ENCODE assay signal across 8 cellular contexts in the genomic region with DNA sequence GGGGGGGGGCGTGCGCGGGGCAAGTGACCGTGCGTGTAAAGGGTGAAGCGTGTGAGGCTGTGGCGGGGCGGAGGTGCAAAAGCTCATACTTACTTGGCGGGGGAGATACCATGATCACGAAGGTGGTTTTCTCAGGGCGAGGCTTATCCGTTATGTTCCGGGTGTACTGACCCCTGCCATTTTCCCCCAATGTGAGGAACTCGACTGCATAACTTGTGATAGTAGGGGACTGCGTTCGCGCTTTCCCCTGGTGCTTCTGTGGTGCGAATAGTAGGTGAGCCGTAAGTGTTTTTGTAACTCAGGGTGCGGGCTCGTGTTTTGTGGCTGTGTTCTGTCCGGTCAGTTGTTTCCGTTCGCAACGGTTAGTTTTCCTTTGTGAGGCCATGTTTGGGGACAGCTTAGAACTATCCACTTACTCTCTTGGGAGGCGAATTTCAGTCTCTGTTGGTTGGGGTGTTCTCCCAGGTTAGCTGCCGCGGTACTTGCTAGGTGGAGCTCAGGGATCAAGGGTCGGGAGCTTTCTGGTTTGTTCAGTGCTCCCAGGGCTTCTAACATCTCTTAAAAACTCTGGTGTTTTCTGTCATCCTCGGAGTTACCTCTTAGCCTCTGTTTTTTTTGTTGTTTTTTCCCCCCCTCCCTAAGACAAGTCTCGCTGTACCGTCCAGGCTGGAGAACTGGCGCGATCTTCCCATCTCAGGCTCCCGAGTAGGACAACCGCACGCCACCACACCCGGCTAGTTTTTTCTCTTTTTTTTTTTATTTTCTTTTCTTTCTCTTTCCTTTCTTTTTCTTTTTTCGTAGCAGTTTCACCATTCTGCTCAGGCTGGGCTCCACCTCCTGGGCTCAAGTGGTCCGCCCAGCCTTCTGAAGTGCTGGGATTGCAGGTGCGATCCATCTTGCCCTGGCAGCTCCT. TPM values are rescaled to one million over a fixed set of nuclear protein-coding genes. Genes with fewer than 3 reads are reported as not detected.
A peak's percentile ranks its signal among the peaks of the same experiment; 100 is the strongest.
DNase-seq lines count a peak whose midpoint lies in the region; ATAC-seq and TF ChIP-seq lines count a peak whose summit lies in the region.
"Not testable (repeated sequence)": the region's sequence is repeated elsewhere in the genome, so short reads cannot be mapped to it uniquely, and the experiment has no call there.

No MANE protein-coding gene starts in this region.

- not testable (repeated sequence) for H3K36me3 ChIP-seq in tibial nerve

- WGBS in right cardiac atrium = 3% methylated on average over 39 of the region's 41 CpGs
- 4 to 6% methylated on average over 32 to 33 of the region's 41 CpGs for WGBS in tibial nerve, 2 donors

- H3K27ac ChIP-seq in right cardiac atrium (ENCODE audit: low read length) (peak overlapping the region; percentile 95), tibial nerve (peak overlapping the region in 3 of 4 donors; percentile 75 to 83 (median 80))

- DNase-seq in NCI-H187 treated with DMSO at 0.1 percent for 48 hours (lab: John Stamatoyannopoulos, UW) = peak; percentile 64
- DNase-seq in T-helper 22 cell (ENCODE audit: low read depth) = peak; percentile 74
- DNase-seq in astrocyte of the hippocampus (ENCODE audit: low read depth, low spot score) = peak; percentile 99
- peak; percentile 65 to 80 (median 80) for DNase-seq in right cardiac atrium
- DNase-seq in posterior vena cava (ENCODE audit: low spot score) = peak; percentile 92
- DNase-seq in tibial nerve (ENCODE audit: low spot score in 2 of 2) = peak; percentile 58 to 69

- TF ChIP-seq POLR2A in GM18505 (IDR thresholded peaks at IDR 0.05; ENCODE audit: borderline replicate concordance, extremely low read depth, insufficient read depth, insufficient read length) (peak; percentile 94), tibial nerve (IDR thresholded peaks at IDR 0.05) (peak; percentile 83 to 95)

- intact Hi-C loops in right cardiac atrium (cut with DNase I); posterior vena cava (cut with DNase I): not testable (repeated sequence)

- TF ChIP-seq CTCF in tibial nerve (IDR thresholded peaks at IDR 0.05) = peak in 1 of 5 experiments; percentile 20

- peak; percentile 84 for ATAC-seq in GM18505 (IDR thresholded peaks at IDR 0.05; ENCODE audit: unreplicated experiment)
- peak; percentile 93 for ATAC-seq in HG02884 (IDR thresholded peaks at IDR 0.05; ENCODE audit: unreplicated experiment)
- peak; percentile 95 to 98 for ATAC-seq in right cardiac atrium

- peak in 1 of 2 donors; percentile 94 for TF ChIP-seq EP300 in tibial nerve (IDR thresholded peaks at IDR 0.05)

- H3K9me3 ChIP-seq in right cardiac atrium (ENCODE audit: control insufficient read depth, low read length); tibial nerve: not testable (repeated sequence)

- not testable (repeated sequence) for H3K27me3 ChIP-seq in right cardiac atrium (ENCODE audit: control insufficient read depth, insufficient read depth); tibial nerve

- not testable (repeated sequence) for H3K4me1 ChIP-seq in right cardiac atrium (ENCODE audit: control insufficient read depth, insufficient read depth, low read length); tibial nerve

- peak overlapping the region; percentile 69 for H3K4me3 ChIP-seq in right cardiac atrium (ENCODE audit: low read length)
- peak overlapping the region; percentile 20 to 55 (median 44) for H3K4me3 ChIP-seq in tibial nerve

RNA-seq across cellular contexts. Expression of gene PPIAL4E, which starts 39.3 kb away (rescaled TPM):
- total RNA-seq in right cardiac atrium (not detected), posterior vena cava (not detected), tibial nerve (not detected)
- not detected for polyA plus RNA-seq in right cardiac atrium

RNA-seq across cellular contexts. Expression of gene NBPF15, which starts 48.7 kb away (rescaled TPM):
- total RNA-seq in right cardiac atrium = 10 to 100 TPM in 3 of 4 donors, 1 to 10 TPM in 1; 9.5 to 15.9 (median 13.5) TPM
- 9.8 TPM for polyA plus RNA-seq in right cardiac atrium
- 10 to 100 TPM; 22.6 to 37.6 TPM for total RNA-seq in posterior vena cava
- 10 to 100 TPM; 12.9 to 24.0 (median 20.7) TPM for total RNA-seq in tibial nerve

Comparison
In these comparisons a context has a peak if more than half of its experiments do, and no peak if none do; other contexts are left out.
1. Peak in every context shown above with its lines: DNase-seq, ATAC-seq, H3K4me3 ChIP-seq and H3K27ac ChIP-seq.